8 cellular contexts compared by ENCODE assay signal in genomic region chr2:208175069-208175842, GRCh38. TPM values are rescaled to one million over a fixed set of nuclear protein-coding genes. Genes with fewer than 3 reads are reported as not detected.
A peak's percentile ranks its signal among the peaks of the same experiment; 100 is the strongest.
DNase-seq lines count a peak whose midpoint lies in the region; ATAC-seq lines count a peak whose summit lies in the region.

No MANE protein-coding gene starts in this region.

- H3K36me3 Mint-ChIP-seq in activated CD8-positive, alpha-beta memory T cell treated with anti-CD3 and anti-CD28 coated beads, Interleukin-2, amount 10 ng/mL, durations not matched to agents 7 days and 5 days = no peaks in the 10 kb centered on the region

- H3K27me3 Mint-ChIP-seq in activated CD8-positive, alpha-beta memory T cell treated with anti-CD3 and anti-CD28 coated beads, Interleukin-2, amount 10 ng/mL, durations not matched to agents 7 days and 5 days = peaks cover 9% of the 10 kb centered on the region

- H3K4me3 Mint-ChIP-seq in activated CD8-positive, alpha-beta memory T cell treated with anti-CD3 and anti-CD28 coated beads, Interleukin-2, amount 10 ng/mL, durations not matched to agents 7 days and 5 days = no peak overlapping the region

- ATAC-seq in GM21447 (IDR thresholded peaks at IDR 0.05; ENCODE audit: unreplicated experiment) = peak; percentile 100
- ATAC-seq in activated CD8-positive, alpha-beta memory T cell treated with anti-CD3 and anti-CD28 coated beads, Interleukin-2, amount 10 ng/mL, durations not matched to agents 7 days and 5 days = peak; percentile 98

- CTCF ChIA-PET in activated CD8-positive, alpha-beta memory T cell treated with anti-CD3 and anti-CD28 coated beads, Interleukin-2, amount 10 ng/mL, durations not matched to agents 7 days and 5 days (lab: Charles Lee) = interaction anchor here (0.6 to 3.1 kb wide), 20 partner anchors 9 to 1360 kb away, joined by 3 to 32 read pairs (median 3); partner anchors contain the start of genes CRYGA, FZD5 and IDH1

- H3K4me1 Mint-ChIP-seq in activated CD8-positive, alpha-beta memory T cell treated with anti-CD3 and anti-CD28 coated beads, Interleukin-2, amount 10 ng/mL, durations not matched to agents 7 days and 5 days = peaks cover 3% of the 10 kb centered on the region

- no peaks in the 10 kb centered on the region for H3K9me3 Mint-ChIP-seq in activated CD8-positive, alpha-beta memory T cell treated with anti-CD3 and anti-CD28 coated beads, Interleukin-2, amount 10 ng/mL, durations not matched to agents 7 days and 5 days (ENCODE audit: low read depth)

- no peak overlapping the region for H3K27ac Mint-ChIP-seq in activated CD8-positive, alpha-beta memory T cell treated with anti-CD3 and anti-CD28 coated beads, Interleukin-2, amount 10 ng/mL, durations not matched to agents 7 days and 5 days

- peak; percentile 72 for DNase-seq in DMS153 treated with DMSO at 0.1 percent for 48 hours (lab: John Stamatoyannopoulos, UW; ENCODE audit: unreplicated experiment)
- DNase-seq in HS-5 (ENCODE audit: low read depth) = peak; percentile 61
- DNase-seq in NOMO-1 treated with DMSO at 0.1 percent for 48 hours (lab: John Stamatoyannopoulos, UW; ENCODE audit: unreplicated experiment) = peak; percentile 63
- peak; percentile 68 for DNase-seq in activated CD8-positive, alpha-beta memory T cell treated with anti-CD3 and anti-CD28 coated beads, Interleukin-2, amount 10 ng/mL, durations not matched to agents 7 days and 5 days
- peak; percentile 77 for DNase-seq in epidermal melanocyte (ENCODE audit: insufficient read length, low spot score)
- peak; percentile 80 for DNase-seq in myocyte (ENCODE audit: low read depth)
- DNase-seq in stimulated activated CD8-positive, alpha-beta memory T cell treated with anti-CD3 and anti-CD28 coated beads, Interleukin-7, amount 100 ng/mL, for 24 hours (ENCODE audit: low read depth) = peak; percentile 9

RNA-seq across cellular contexts. Expression of gene CRYGA, which starts 11.9 kb away (rescaled TPM):
- total RNA-seq in activated CD8-positive, alpha-beta memory T cell treated with anti-CD3 and anti-CD28 coated beads, Interleukin-2, amount 10 ng/mL, durations not matched to agents 7 days and 5 days = not detected
- total RNA-seq in myocyte = not detected in 2 replicates
- polyA plus RNA-seq in myocyte (2012) = not detected

RNA-seq across cellular contexts. Expression of gene C2orf80, which starts 14.6 kb away (rescaled TPM):
- not detected for total RNA-seq in activated CD8-positive, alpha-beta memory T cell treated with anti-CD3 and anti-CD28 coated beads, Interleukin-2, amount 10 ng/mL, durations not matched to agents 7 days and 5 days
- not detected in 2 replicates for total RNA-seq in myocyte
- not detected for polyA plus RNA-seq in myocyte (2012)

RNA-seq across cellular contexts. Expression of gene CRYGB, which starts 29.3 kb away (rescaled TPM):
- total RNA-seq in activated CD8-positive, alpha-beta memory T cell treated with anti-CD3 and anti-CD28 coated beads, Interleukin-2, amount 10 ng/mL, durations not matched to agents 7 days and 5 days = not detected
- not detected in 2 replicates for total RNA-seq in myocyte
- not detected for polyA plus RNA-seq in myocyte (2012)

RNA-seq across cellular contexts. Expression of gene CRYGC, which starts 45.6 kb away (rescaled TPM):
- total RNA-seq in activated CD8-positive, alpha-beta memory T cell treated with anti-CD3 and anti-CD28 coated beads, Interleukin-2, amount 10 ng/mL, durations not matched to agents 7 days and 5 days = not detected
- total RNA-seq in myocyte = not detected in 2 replicates
- not detected for polyA plus RNA-seq in myocyte (2012)

RNA-seq across cellular contexts. Expression of gene CRYGD, which starts 50.9 kb away (rescaled TPM):
- total RNA-seq in activated CD8-positive, alpha-beta memory T cell treated with anti-CD3 and anti-CD28 coated beads, Interleukin-2, amount 10 ng/mL, durations not matched to agents 7 days and 5 days = not detected
- not detected in 2 replicates for total RNA-seq in myocyte
- polyA plus RNA-seq in myocyte (2012) = not detected

Comparison
In these comparisons a context has a peak if more than half of its experiments do, and no peak if none do; other contexts are left out.
1. Peak in every context shown above with its lines: DNase-seq and ATAC-seq.
2. DNase-seq: peak in every context shown above with its lines; median percentile 80 in myocyte; 77 in epidermal melanocyte; 72 in DMS153 treated with DMSO at 0.1 percent for 48 hours; 68 in activated CD8-positive, alpha-beta memory T cell treated with anti-CD3 and anti-CD28 coated beads, Interleukin-2, amount 10 ng/mL, durations not matched to agents 7 days and 5 days; 63 in NOMO-1 treated with DMSO at 0.1 percent for 48 hours; 61 in HS-5; 9 in stimulated activated CD8-positive, alpha-beta memory T cell treated with anti-CD3 and anti-CD28 coated beads, Interleukin-7, amount 100 ng/mL, for 24 hours.